Comparison of ENCODE assay signal across 1 cellular context in genomic region chr16:29862884-29863668, GRCh38.
TF ChIP-seq lines count a peak whose summit lies in the region.

TSS of gene CDIPT (minus strand) at chr16:29863226. CDS start at chr16:29862857, 369 bp downstream.

TF ChIP-seq in HepG2, 621 proteins besides CTCF, POLR2A, EP300 and RAD21 (continued from another document and continues in another):
- TF ChIP-seq ZIK1 (CRISPR knock-in tag; IDR thresholded peaks at IDR 0.05; ENCODE audit: borderline replicate concordance, low read depth) = peak; percentile 60
- TF ChIP-seq CCAR2 (optimal IDR thresholded peaks at IDR 0.05; ENCODE audit: low read depth, low read length) = peak; percentile 98
- no peak for TF ChIP-seq ZNF761 (CRISPR knock-in tag; conservative IDR thresholded peaks at IDR 0.05)
- peak; percentile 98 for TF ChIP-seq CBX5 (CRISPR knock-in tag; IDR thresholded peaks at IDR 0.05; ENCODE audit: borderline replicate concordance)
- 0 out of 2 replicates have a peak, but pooled peaks have one; percentile 45 for TF ChIP-seq ZNF121 (CRISPR knock-in tag; IDR thresholded peaks at IDR 0.05)
- TF ChIP-seq CBX1 (IDR thresholded peaks at IDR 0.05; ENCODE audit: low read depth) = no peak
- no peak for TF ChIP-seq ZNF503 (CRISPR knock-in tag; IDR thresholded peaks at IDR 0.05)
- TF ChIP-seq, protein P1, sequence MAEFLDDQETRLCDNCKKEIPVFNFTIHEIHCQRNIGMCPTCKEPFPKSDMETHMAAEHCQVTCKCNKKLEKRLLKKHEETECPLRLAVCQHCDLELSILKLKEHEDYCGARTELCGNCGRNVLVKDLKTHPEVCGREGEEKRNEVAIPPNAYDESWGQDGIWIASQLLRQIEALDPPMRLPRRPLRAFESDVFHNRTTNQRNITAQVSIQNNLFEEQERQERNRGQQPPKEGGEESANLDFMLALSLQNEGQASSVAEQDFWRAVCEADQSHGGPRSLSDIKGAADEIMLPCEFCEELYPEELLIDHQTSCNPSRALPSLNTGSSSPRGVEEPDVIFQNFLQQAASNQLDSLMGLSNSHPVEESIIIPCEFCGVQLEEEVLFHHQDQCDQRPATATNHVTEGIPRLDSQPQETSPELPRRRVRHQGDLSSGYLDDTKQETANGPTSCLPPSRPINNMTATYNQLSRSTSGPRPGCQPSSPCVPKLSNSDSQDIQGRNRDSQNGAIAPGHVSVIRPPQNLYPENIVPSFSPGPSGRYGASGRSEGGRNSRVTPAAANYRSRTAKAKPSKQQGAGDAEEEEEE (CRISPR knock-in tag; IDR thresholded peaks at IDR 0.05; ENCODE audit: borderline replicate concordance) = no peak
- TF ChIP-seq ZNF382 (CRISPR knock-in tag; IDR thresholded peaks at IDR 0.05; ENCODE audit: borderline replicate concordance) = no peak
- TF ChIP-seq, protein P2, sequence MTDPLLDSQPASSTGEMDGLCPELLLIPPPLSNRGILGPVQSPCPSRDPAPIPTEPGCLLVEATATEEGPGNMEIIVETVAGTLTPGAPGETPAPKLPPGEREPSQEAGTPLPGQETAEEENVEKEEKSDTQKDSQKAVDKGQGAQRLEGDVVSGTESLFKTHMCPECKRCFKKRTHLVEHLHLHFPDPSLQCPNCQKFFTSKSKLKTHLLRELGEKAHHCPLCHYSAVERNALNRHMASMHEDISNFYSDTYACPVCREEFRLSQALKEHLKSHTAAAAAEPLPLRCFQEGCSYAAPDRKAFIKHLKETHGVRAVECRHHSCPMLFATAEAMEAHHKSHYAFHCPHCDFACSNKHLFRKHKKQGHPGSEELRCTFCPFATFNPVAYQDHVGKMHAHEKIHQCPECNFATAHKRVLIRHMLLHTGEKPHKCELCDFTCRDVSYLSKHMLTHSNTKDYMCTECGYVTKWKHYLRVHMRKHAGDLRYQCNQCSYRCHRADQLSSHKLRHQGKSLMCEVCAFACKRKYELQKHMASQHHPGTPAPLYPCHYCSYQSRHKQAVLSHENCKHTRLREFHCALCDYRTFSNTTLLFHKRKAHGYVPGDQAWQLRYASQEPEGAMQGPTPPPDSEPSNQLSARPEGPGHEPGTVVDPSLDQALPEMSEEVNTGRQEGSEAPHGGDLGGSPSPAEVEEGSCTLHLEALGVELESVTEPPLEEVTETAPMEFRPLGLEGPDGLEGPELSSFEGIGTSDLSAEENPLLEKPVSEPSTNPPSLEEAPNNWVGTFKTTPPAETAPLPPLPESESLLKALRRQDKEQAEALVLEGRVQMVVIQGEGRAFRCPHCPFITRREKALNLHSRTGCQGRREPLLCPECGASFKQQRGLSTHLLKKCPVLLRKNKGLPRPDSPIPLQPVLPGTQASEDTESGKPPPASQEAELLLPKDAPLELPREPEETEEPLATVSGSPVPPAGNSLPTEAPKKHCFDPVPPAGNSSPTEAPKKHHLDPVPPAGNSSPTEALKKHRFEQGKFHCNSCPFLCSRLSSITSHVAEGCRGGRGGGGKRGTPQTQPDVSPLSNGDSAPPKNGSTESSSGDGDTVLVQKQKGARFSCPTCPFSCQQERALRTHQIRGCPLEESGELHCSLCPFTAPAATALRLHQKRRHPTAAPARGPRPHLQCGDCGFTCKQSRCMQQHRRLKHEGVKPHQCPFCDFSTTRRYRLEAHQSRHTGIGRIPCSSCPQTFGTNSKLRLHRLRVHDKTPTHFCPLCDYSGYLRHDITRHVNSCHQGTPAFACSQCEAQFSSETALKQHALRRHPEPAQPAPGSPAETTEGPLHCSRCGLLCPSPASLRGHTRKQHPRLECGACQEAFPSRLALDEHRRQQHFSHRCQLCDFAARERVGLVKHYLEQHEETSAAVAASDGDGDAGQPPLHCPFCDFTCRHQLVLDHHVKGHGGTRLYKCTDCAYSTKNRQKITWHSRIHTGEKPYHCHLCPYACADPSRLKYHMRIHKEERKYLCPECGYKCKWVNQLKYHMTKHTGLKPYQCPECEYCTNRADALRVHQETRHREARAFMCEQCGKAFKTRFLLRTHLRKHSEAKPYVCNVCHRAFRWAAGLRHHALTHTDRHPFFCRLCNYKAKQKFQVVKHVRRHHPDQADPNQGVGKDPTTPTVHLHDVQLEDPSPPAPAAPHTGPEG (CRISPR knock-in tag; IDR thresholded peaks at IDR 0.05) = peak; percentile 64; the same call in 1 of the 2 replicates
- TF ChIP-seq FOXA3 (CRISPR knock-in tag; IDR thresholded peaks at IDR 0.05) = peak; percentile 70
- peak; percentile 72 for TF ChIP-seq ZNF564 (CRISPR knock-in tag; IDR thresholded peaks at IDR 0.05)
- TF ChIP-seq, protein P3, sequence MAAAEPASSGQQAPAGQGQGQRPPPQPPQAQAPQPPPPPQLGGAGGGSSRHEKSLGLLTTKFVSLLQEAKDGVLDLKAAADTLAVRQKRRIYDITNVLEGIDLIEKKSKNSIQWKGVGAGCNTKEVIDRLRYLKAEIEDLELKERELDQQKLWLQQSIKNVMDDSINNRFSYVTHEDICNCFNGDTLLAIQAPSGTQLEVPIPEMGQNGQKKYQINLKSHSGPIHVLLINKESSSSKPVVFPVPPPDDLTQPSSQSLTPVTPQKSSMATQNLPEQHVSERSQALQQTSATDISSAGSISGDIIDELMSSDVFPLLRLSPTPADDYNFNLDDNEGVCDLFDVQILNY (CRISPR knock-in tag; conservative IDR thresholded peaks at IDR 0.05) = 0 out of 2 replicates have a peak, but pooled peaks have one; percentile 57
- TF ChIP-seq, protein P4, sequence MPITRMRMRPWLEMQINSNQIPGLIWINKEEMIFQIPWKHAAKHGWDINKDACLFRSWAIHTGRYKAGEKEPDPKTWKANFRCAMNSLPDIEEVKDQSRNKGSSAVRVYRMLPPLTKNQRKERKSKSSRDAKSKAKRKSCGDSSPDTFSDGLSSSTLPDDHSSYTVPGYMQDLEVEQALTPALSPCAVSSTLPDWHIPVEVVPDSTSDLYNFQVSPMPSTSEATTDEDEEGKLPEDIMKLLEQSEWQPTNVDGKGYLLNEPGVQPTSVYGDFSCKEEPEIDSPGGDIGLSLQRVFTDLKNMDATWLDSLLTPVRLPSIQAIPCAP (CRISPR knock-in tag; IDR thresholded peaks at IDR 0.05; ENCODE audit: low read depth) = no peak
- peak; percentile 81; the same call in 1 of the 2 replicates for TF ChIP-seq TSC22D2 (CRISPR knock-in tag; IDR thresholded peaks at IDR 0.05; ENCODE audit: borderline replicate concordance)
- no peak for TF ChIP-seq ZSCAN29 (CRISPR knock-in tag; conservative IDR thresholded peaks at IDR 0.05)
- TF ChIP-seq KLF15 (CRISPR knock-in tag; IDR thresholded peaks at IDR 0.05; ENCODE audit: borderline replicate concordance) = no peak
- TF ChIP-seq, protein P5, sequence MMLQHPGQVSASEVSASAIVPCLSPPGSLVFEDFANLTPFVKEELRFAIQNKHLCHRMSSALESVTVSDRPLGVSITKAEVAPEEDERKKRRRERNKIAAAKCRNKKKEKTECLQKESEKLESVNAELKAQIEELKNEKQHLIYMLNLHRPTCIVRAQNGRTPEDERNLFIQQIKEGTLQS (CRISPR knock-in tag; IDR thresholded peaks at IDR 0.05) = peak; percentile 78; the same call in 1 of the 2 replicates
- peak; percentile 13; the same call in 1 of the 2 replicates for TF ChIP-seq HMG20A (CRISPR knock-in tag; IDR thresholded peaks at IDR 0.05; ENCODE audit: borderline replicate concordance)
- TF ChIP-seq SNRNP70 (IDR thresholded peaks at IDR 0.05; ENCODE audit: low read depth, low read length) = no peak
- no peak for TF ChIP-seq ZFP36L2 (CRISPR knock-in tag; IDR thresholded peaks at IDR 0.05)
- TF ChIP-seq HNRNPLL (IDR thresholded peaks at IDR 0.05; ENCODE audit: low read depth, low read length, poor library complexity, severe bottlenecking) = peak; percentile 90
- TF ChIP-seq, protein P6, sequence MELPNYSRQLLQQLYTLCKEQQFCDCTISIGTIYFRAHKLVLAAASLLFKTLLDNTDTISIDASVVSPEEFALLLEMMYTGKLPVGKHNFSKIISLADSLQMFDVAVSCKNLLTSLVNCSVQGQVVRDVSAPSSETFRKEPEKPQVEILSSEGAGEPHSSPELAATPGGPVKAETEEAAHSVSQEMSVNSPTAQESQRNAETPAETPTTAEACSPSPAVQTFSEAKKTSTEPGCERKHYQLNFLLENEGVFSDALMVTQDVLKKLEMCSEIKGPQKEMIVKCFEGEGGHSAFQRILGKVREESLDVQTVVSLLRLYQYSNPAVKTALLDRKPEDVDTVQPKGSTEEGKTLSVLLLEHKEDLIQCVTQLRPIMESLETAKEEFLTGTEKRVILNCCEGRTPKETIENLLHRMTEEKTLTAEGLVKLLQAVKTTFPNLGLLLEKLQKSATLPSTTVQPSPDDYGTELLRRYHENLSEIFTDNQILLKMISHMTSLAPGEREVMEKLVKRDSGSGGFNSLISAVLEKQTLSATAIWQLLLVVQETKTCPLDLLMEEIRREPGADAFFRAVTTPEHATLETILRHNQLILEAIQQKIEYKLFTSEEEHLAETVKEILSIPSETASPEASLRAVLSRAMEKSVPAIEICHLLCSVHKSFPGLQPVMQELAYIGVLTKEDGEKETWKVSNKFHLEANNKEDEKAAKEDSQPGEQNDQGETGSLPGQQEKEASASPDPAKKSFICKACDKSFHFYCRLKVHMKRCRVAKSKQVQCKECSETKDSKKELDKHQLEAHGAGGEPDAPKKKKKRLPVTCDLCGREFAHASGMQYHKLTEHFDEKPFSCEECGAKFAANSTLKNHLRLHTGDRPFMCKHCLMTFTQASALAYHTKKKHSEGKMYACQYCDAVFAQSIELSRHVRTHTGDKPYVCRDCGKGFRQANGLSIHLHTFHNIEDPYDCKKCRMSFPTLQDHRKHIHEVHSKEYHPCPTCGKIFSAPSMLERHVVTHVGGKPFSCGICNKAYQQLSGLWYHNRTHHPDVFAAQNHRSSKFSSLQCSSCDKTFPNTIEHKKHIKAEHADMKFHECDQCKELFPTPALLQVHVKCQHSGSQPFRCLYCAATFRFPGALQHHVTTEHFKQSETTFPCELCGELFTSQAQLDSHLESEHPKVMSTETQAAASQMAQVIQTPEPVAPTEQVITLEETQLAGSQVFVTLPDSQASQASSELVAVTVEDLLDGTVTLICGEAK (IDR thresholded peaks at IDR 0.05) = no peak
- TF ChIP-seq, protein P6 (CRISPR knock-in tag; IDR thresholded peaks at IDR 0.05) = peak; percentile 5; the same call in 1 of the 2 replicates
- TF ChIP-seq EED (CRISPR knock-in tag; IDR thresholded peaks at IDR 0.05) = 0 out of 2 replicates have a peak, but pooled peaks have one; percentile 2
